ENCODE assay signal across 23 cellular contexts in genomic region chr3:127389913-127390312, GRCh38.
"Had no signal": no experiment of that assay in that cellular context is flagged by ENCODE, and none has a peak within 500 bp of the region (broad histone marks: within the 10 kb centered on the region; RNA-seq: fewer than 3 reads in every experiment).

No MANE protein-coding gene starts in this region.

- H3K4me1 ChIP-seq: colonic mucosa, gastrocnemius medialis, psoas muscle, tibial nerve, vagina had no signal

- H3K36me3 ChIP-seq: colonic mucosa, gastrocnemius medialis, ovary, thoracic aorta, tibial nerve, vagina had no signal

- H3K9me3 ChIP-seq: colonic mucosa, gastrocnemius medialis, mucosa of descending colon, ovary, psoas muscle, thoracic aorta, tibial nerve, vagina had no signal

- ATAC-seq: esophagus mucosa; gastrocnemius medialis; left colon; left ventricle myocardium superior; mucosa of descending colon; natural killer cell treated with Interleukin-12 subunit alpha and Interleukin-12 subunit beta and Interleukin-15 and Interleukin-18, amount 100 ng/mL, for 72 hours; psoas muscle; right cardiac atrium; stimulated activated naive B cell treated with anti-CD40 and anti-IgM and Interleukin-4, amounts not matched to agents 10 μg/mL and 1 μg/mL and 100 μg/mL, for 72 hours had no signal

- H3K27ac ChIP-seq: colonic mucosa, epithelial cell of prostate, gastrocnemius medialis, ovary, psoas muscle, skin epidermis, thoracic aorta, tibial nerve, vagina had no signal

- DNase-seq: colonic mucosa; effector CD8-positive, alpha-beta T cell; foreskin fibroblast; gastrocnemius medialis; left colon; left ventricle myocardium superior; mucosa of descending colon; naive B cell; occipital lobe; psoas muscle; right cardiac atrium; stimulated activated CD4-positive, alpha-beta T cell treated with anti-CD3 and anti-CD28 coated beads, Interleukin-15, amount 100 ng/mL, for 24 hours; stimulated activated CD4-positive, alpha-beta T cell treated with anti-CD3 and anti-CD28 coated beads, Interleukin-2, amount 100 ng/mL, for 48 hours; stimulated activated naive B cell treated with anti-CD40 and anti-IgM and Interleukin-4, amounts not matched to agents 10 μg/mL and 1 μg/mL and 100 μg/mL, for 72 hours had no signal

- H3K4me3 ChIP-seq: colonic mucosa, gastrocnemius medialis, lung, mucosa of descending colon, ovary, psoas muscle, skin epidermis, thoracic aorta, tibial nerve, vagina had no signal

- H3K27me3 ChIP-seq: colonic mucosa, ovary, vagina had no signal
